In the genomic region with DNA sequence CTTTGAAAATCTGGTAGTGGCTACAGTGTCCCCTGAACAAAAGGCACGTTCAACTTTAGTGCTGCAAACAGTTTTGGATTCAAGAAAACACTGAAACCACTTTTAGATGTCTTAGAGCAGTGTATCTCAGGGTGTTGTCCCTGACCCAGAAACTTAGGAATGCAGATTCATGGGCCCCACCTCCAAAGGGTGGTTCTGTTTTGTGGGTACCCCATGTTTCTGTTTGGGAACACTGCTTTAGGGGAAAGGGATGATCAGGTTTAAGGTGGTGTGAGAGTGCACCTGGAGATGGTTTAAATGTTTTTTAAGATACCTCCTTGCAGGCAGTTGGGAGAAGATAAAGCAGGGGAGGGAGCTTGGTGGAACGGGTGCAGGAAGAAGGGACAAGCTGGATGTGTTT, we compare ENCODE assay signal across 17 cellular contexts. TPM values are rescaled to one million over a fixed set of nuclear protein-coding genes. Genes with fewer than 3 reads are reported as not detected.
A peak's percentile ranks its signal among the peaks of the same experiment; 100 is the strongest.
DNase-seq lines count a peak whose midpoint lies in the region; ATAC-seq and TF ChIP-seq lines count a peak whose summit lies in the region.
"Had no signal": no experiment of that assay in that cellular context is flagged by ENCODE, and none has a peak within 500 bp of the region (broad histone marks: within the 10 kb centered on the region; RNA-seq: fewer than 3 reads in every experiment).

No MANE protein-coding gene starts in this region.

- ATAC-seq in activated naive CD4-positive, alpha-beta T cell treated with anti-CD3 and anti-CD28 coated beads, Interleukin-2, amount 50 U/mL, for 72 hours: no peak
- ATAC-seq in central memory CD8-positive, alpha-beta T cell (replicated peaks; ENCODE audit: extremely low read depth, poor library complexity, severe bottlenecking): no peak

- H3K23me2 ChIP-seq in H9 (ENCODE audit: insufficient read length, low read depth, low read length, poor library complexity, severe bottlenecking): no peaks in the 10 kb centered on the region

- no peak overlapping the region for H4K8ac ChIP-seq in H9 (replicated peaks; ENCODE audit: insufficient read length, low read depth, low read length)

- no peak overlapping the region for H4K5ac ChIP-seq in H9 (ENCODE audit: insufficient read length, low read depth, low read length)

- H3K27ac Mint-ChIP-seq in activated naive CD4-positive, alpha-beta T cell treated with anti-CD3 and anti-CD28 coated beads, Interleukin-2, amount 50 U/mL, for 72 hours: peak overlapping the region; percentile 40 to 69
- H3K27ac Mint-ChIP-seq in H9: peak overlapping the region; percentile 5 to 55 (median 18); a peak in 5 of 7 replicates
- H3K27ac Mint-ChIP-seq in central memory CD8-positive, alpha-beta T cell (ENCODE audit: low read depth): peak overlapping the region; percentile 36

- no peak overlapping the region for H3K14ac ChIP-seq in H9 (ENCODE audit: insufficient read depth, low read length)

- no peak overlapping the region for H3T11ph ChIP-seq in H9 (ENCODE audit: low read length)

- no CpG with 5 or more reads among the region's 2 CpGs for WGBS in H9 (ENCODE audit: extremely low coverage, insufficient read length, low lambda C conversion rate)
- WGBS in esophagus muscularis mucosa: 87% methylated on average over 2 of the region's 2 CpGs

- H3K36me3 Mint-ChIP-seq in activated naive CD4-positive, alpha-beta T cell treated with anti-CD3 and anti-CD28 coated beads, Interleukin-2, amount 50 U/mL, for 72 hours: peaks cover 28 to 48% of the 10 kb centered on the region in 2 donors
- peaks cover 65 to 99% (median 96%) of the 10 kb centered on the region in 3 experiments for H3K36me3 Mint-ChIP-seq in H9 (ENCODE audit: insufficient read depth in 1 of 3, low read depth in 3 of 3)
- H3K36me3 Mint-ChIP-seq in central memory CD8-positive, alpha-beta T cell (ENCODE audit: insufficient read depth): peaks cover 47% of the 10 kb centered on the region

- no peak for DNase-seq in activated naive CD4-positive, alpha-beta T cell treated with anti-CD3 and anti-CD28 coated beads, Interleukin-2, amount 50 U/mL, for 72 hours (ENCODE audit: low spot score in 2 of 2)
- no peak for DNase-seq in activated naive CD4-positive, alpha-beta T cell treated with anti-CD3 and anti-CD28 coated beads, Interleukin-2, amount 50 U/mL, for 16 hours
- DNase-seq in H9 (no peak), Kasumi-1 (lab: John Stamatoyannopoulos, UW) (no peak), osteoblast (ENCODE audit: insufficient read length, low spot score, missing footprints) (no peak), esophagus muscularis mucosa (ENCODE audit: extremely low spot score) (no peak)
- no peak for DNase-seq in central memory CD8-positive, alpha-beta T cell (ENCODE audit: low spot score in 2 of 2)
- DNase-seq: GM23248, KG1, NCI-H1092, NCI-H1436 treated with DMSO at 0.1 percent for 48 hours, NCI-H2029, NCI-H345, NCI-H524 treated with DMSO at 0.1 percent for 48 hours, SHP77 had no signal

- no peak overlapping the region for H3K4me2 ChIP-seq in H9 (ENCODE audit: insufficient read depth, insufficient read length, low read length)
- H3K4me2 ChIP-seq in osteoblast (ENCODE audit: insufficient read depth, low read length): no peak overlapping the region
- H3K4me2 ChIP-seq: BLaER1 treated with 17β-estradiol and CSF1 and Interleukin-3, amounts not matched to agents 10 nM and 100 nM had no signal

- H3K27me3 ChIP-seq in H9 (ENCODE audit: insufficient read depth, low read length) (no peaks in the 10 kb centered on the region), osteoblast (ENCODE audit: insufficient read depth, low read length) (no peaks in the 10 kb centered on the region), esophagus muscularis mucosa (no peaks in the 10 kb centered on the region)
- H3K27me3 ChIP-seq: BLaER1 treated with 17β-estradiol and CSF1 and Interleukin-3, amounts not matched to agents 10 nM and 100 nM had no signal

- H4K20me1 ChIP-seq in H9 (ENCODE audit: control insufficient read depth, insufficient read depth, insufficient read length) (peaks cover 2% of the 10 kb centered on the region), osteoblast (ENCODE audit: insufficient read depth, low read length) (no peaks in the 10 kb centered on the region)

- H3K9me3 Mint-ChIP-seq in activated naive CD4-positive, alpha-beta T cell treated with anti-CD3 and anti-CD28 coated beads, Interleukin-2, amount 50 U/mL, for 72 hours: no peaks in the 10 kb centered on the region
- H3K9me3 Mint-ChIP-seq in H9: no peaks in the 10 kb centered on the region
- H3K9me3 Mint-ChIP-seq in central memory CD8-positive, alpha-beta T cell: no peaks in the 10 kb centered on the region

- no peak overlapping the region for H2BK5ac ChIP-seq in H9 (ENCODE audit: insufficient read length, low read length)

- H2AK5ac ChIP-seq in H9 (ENCODE audit: insufficient read length, low read length): no peak overlapping the region

- no peak overlapping the region for H3K18ac ChIP-seq in H9 (ENCODE audit: insufficient read length, low read depth, low read length)

- peaks cover 74% of the 10 kb centered on the region for H3K36me3 ChIP-seq in osteoblast (ENCODE audit: insufficient read depth, low read length)
- H3K36me3 ChIP-seq in esophagus muscularis mucosa: peaks cover 27 to 97% (median 74%) of the 10 kb centered on the region in 4 donors

- no peak overlapping the region for H2AFZ ChIP-seq in H9 (ENCODE audit: low read length)
- no peak overlapping the region for H2AFZ ChIP-seq in osteoblast (ENCODE audit: low read length)
- H2AFZ ChIP-seq: GM23248 had no signal

- peaks cover 8% of the 10 kb centered on the region for H3K79me1 ChIP-seq in H9 (ENCODE audit: insufficient read depth, low read depth, low read length, poor library complexity, severe bottlenecking)

- H3K23ac ChIP-seq in H9 (ENCODE audit: insufficient read length, low read depth, low read length): no peak overlapping the region

- no peak for TF ChIP-seq POLR2A in esophagus muscularis mucosa (IDR thresholded peaks at IDR 0.05; ENCODE audit: low read depth)

- peaks cover 43 to 56% of the 10 kb centered on the region in 2 experiments for H3K4me1 Mint-ChIP-seq in H9
- H3K4me1 Mint-ChIP-seq in central memory CD8-positive, alpha-beta T cell: peaks cover 51% of the 10 kb centered on the region

- no peak overlapping the region for H2BK120ac ChIP-seq in H9 (ENCODE audit: low read depth, low read length, poor library complexity, severe bottlenecking)

- peaks cover 10% of the 10 kb centered on the region; the same call in 1 of the 2 replicates for H3K4me1 ChIP-seq in H9 (ENCODE audit: insufficient read depth, low read length)
- H3K4me1 ChIP-seq in osteoblast (ENCODE audit: insufficient read depth, low read length): peaks cover 12% of the 10 kb centered on the region
- peaks cover 6 to 30% (median 23%) of the 10 kb centered on the region in 4 donors for H3K4me1 ChIP-seq in esophagus muscularis mucosa

- H3K27me3 Mint-ChIP-seq in H9 (ENCODE audit: low read depth): no peaks in the 10 kb centered on the region; the same call in 1 of the 2 replicates
- H3K27me3 Mint-ChIP-seq in central memory CD8-positive, alpha-beta T cell: no peaks in the 10 kb centered on the region

- H3K4me3 ChIP-seq in osteoblast (ENCODE audit: insufficient read depth, low read length): no peak overlapping the region
- H3K4me3 ChIP-seq in esophagus muscularis mucosa: no peak overlapping the region
- H3K4me3 ChIP-seq: BLaER1 treated with 17β-estradiol and CSF1 and Interleukin-3, amounts not matched to agents 10 nM and 100 nM; GM23248; SK-N-MC had no signal

- no peak overlapping the region for H3K4ac ChIP-seq in H9 (ENCODE audit: low read depth, low read length)

- H2BK20ac ChIP-seq in H9 (ENCODE audit: low read depth, low read length, poor library complexity, severe bottlenecking): no peak overlapping the region

- no peak overlapping the region for H2BK15ac ChIP-seq in H9 (ENCODE audit: low read depth, low read length)

- H3K4me3 Mint-ChIP-seq in H9: peak overlapping the region in 1 of 2 experiments; percentile 4; a peak in 2 of 5 replicates
- no peak overlapping the region for H3K4me3 Mint-ChIP-seq in central memory CD8-positive, alpha-beta T cell

- no peak overlapping the region for H3K27ac ChIP-seq in H9 (ENCODE audit: insufficient read length, low read depth, low read length)
- no peak overlapping the region for H3K27ac ChIP-seq in osteoblast (ENCODE audit: low read depth, low read length)
- no peak overlapping the region for H3K27ac ChIP-seq in esophagus muscularis mucosa (replicated peaks in 1 of 4)
- H3K27ac ChIP-seq: BLaER1 treated with 17β-estradiol and CSF1 and Interleukin-3, amounts not matched to agents 10 nM and 100 nM; GM23248; SK-N-MC had no signal

- no peak for TF ChIP-seq EP300 in esophagus muscularis mucosa (IDR thresholded peaks at IDR 0.05)

- H3K79me2 ChIP-seq in H9 (ENCODE audit: insufficient read depth, low read length): peaks cover 9% of the 10 kb centered on the region; the same call in 1 of the 2 replicates
- H3K79me2 ChIP-seq in osteoblast (ENCODE audit: insufficient read depth, low read length): peaks cover 23% of the 10 kb centered on the region

- no peak overlapping the region for H4K91ac ChIP-seq in H9 (ENCODE audit: insufficient read length, low read depth, low read length)

- TF ChIP-seq CTCF in H9 (conservative IDR thresholded peaks at IDR 0.05) (no peak), osteoblast (IDR thresholded peaks at IDR 0.05; ENCODE audit: extremely low read depth, low read depth, low read length) (no peak), esophagus muscularis mucosa (IDR thresholded peaks at IDR 0.05) (no peak)

- intact Hi-C loops in esophagus muscularis mucosa (cut with DNase I): no loop called here

- H3K9ac ChIP-seq in H9 (ENCODE audit: extremely low read depth, insufficient read length, low read length): no peak overlapping the region
- H3K9ac ChIP-seq: BLaER1 treated with 17β-estradiol and CSF1 and Interleukin-3, amounts not matched to agents 10 nM and 100 nM; GM23248 had no signal

- no peak overlapping the region for H2BK12ac ChIP-seq in H9 (ENCODE audit: insufficient read length, low read depth, low read length)

- no peaks in the 10 kb centered on the region for H3K9me3 ChIP-seq in H9 (ENCODE audit: control insufficient read depth, low read depth, low read length)
- H3K9me3 ChIP-seq in osteoblast (ENCODE audit: low read depth, low read length): no peaks in the 10 kb centered on the region
- no peaks in the 10 kb centered on the region for H3K9me3 ChIP-seq in esophagus muscularis mucosa
- H3K9me3 ChIP-seq: BLaER1 treated with 17β-estradiol and CSF1 and Interleukin-3, amounts not matched to agents 10 nM and 100 nM had no signal

- no peak overlapping the region for H3K56ac ChIP-seq in H9 (ENCODE audit: insufficient read length, low read depth, low read length)

RNA-seq across cellular contexts. Expression of a gene that starts 55.6 kb away (rescaled TPM):
- 10 to 100 TPM; 28.0 to 51.9 TPM for total RNA-seq in activated naive CD4-positive, alpha-beta T cell treated with anti-CD3 and anti-CD28 coated beads, Interleukin-2, amount 50 U/mL, for 72 hours
- total RNA-seq in H9 (2021) (192 and 194 TPM in 2 replicates), osteoblast (25.3 and 26.4 TPM in 2 replicates), esophagus muscularis mucosa (10 to 100 TPM; 40.8 to 60.1 (median 52.0) TPM)
